20 cellular contexts compared by ENCODE assay signal in the genomic region with DNA sequence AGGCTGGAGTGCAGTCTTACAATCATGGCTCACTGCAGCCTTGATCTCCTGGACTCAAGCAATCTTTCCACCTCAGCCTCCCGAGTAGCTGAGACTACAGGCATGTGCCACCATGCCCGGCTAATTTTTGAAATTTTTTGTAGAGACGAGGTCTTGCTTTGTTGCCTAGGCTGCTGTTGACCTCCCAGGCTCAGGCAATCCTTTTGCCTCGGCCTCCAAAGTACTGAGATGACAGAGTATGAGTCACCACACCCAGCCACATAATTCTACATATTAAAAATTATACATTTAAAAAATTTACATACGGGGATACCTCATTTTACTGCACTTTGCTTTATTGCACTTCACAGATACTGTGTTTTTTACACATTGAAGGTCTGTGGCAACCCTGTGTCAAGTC.
DNase-seq lines count a peak whose midpoint lies in the region; ATAC-seq and TF ChIP-seq lines count a peak whose summit lies in the region.
"Had no signal": no experiment of that assay in that cellular context is flagged by ENCODE, and none has a peak within 500 bp of the region (broad histone marks: within the 10 kb centered on the region; RNA-seq: fewer than 3 reads in every experiment).

No MANE protein-coding gene starts in this region.

- no peaks in the 10 kb centered on the region for H4K20me1 ChIP-seq in Karpas-422 (ENCODE audit: insufficient read depth, low read depth, low read length)

- H3K9me2 ChIP-seq in Karpas-422 (replicated peaks; ENCODE audit: insufficient read depth, low read length), result no peaks in the 10 kb centered on the region

- CTCF ChIA-PET in activated CD4-positive, alpha-beta memory T cell treated with anti-CD3 and anti-CD28 coated beads for 36 hours (lab: Charles Lee), result no interaction called here
- CTCF ChIA-PET in activated CD4-positive, alpha-beta memory T cell treated with anti-CD3 and anti-CD28 coated beads, Interleukin-2, amount 10 ng/mL, durations not matched to agents 7 days and 5 days (lab: Charles Lee), result no interaction called here

- no peak overlapping the region for H3K4me3 ChIP-seq in fibroblast of mammary gland (ENCODE audit: control insufficient read depth, low read depth, low read length)
- H3K4me3 ChIP-seq in Karpas-422 (ENCODE audit: low read length), result no peak overlapping the region
- H3K4me3 ChIP-seq: GM23338, HAP-1 had no signal

- no peaks in the 10 kb centered on the region for H3K36me3 ChIP-seq in Karpas-422 (ENCODE audit: insufficient read depth, low read length)
- H3K36me3 ChIP-seq: HAP-1 had no signal

- H3K27ac Mint-ChIP-seq in activated CD4-positive, alpha-beta memory T cell treated with anti-CD3 and anti-CD28 coated beads for 36 hours, result no peak overlapping the region
- no peak overlapping the region for H3K27ac Mint-ChIP-seq in activated CD4-positive, alpha-beta memory T cell treated with anti-CD3 and anti-CD28 coated beads, Interleukin-2, amount 10 ng/mL, durations not matched to agents 7 days and 5 days
- H3K27ac Mint-ChIP-seq in natural killer cell treated with Interleukin-12 subunit alpha and Interleukin-12 subunit beta and Interleukin-15 and Interleukin-18, amount 100 ng/mL, for 72 hours, result no peak overlapping the region
- no peak overlapping the region for H3K27ac Mint-ChIP-seq in natural killer cell
- H3K27ac Mint-ChIP-seq: GM23338 had no signal

- H3K4me1 ChIP-seq in Karpas-422 (ENCODE audit: low read length), result no peaks in the 10 kb centered on the region
- H3K4me1 ChIP-seq: HAP-1 had no signal

- H3K4me3 Mint-ChIP-seq in activated CD4-positive, alpha-beta memory T cell treated with anti-CD3 and anti-CD28 coated beads for 36 hours, result no peak overlapping the region
- H3K4me3 Mint-ChIP-seq in activated CD4-positive, alpha-beta memory T cell treated with anti-CD3 and anti-CD28 coated beads, Interleukin-2, amount 10 ng/mL, durations not matched to agents 7 days and 5 days, result no peak overlapping the region
- no peak overlapping the region for H3K4me3 Mint-ChIP-seq in natural killer cell treated with Interleukin-12 subunit alpha and Interleukin-12 subunit beta and Interleukin-15 and Interleukin-18, amount 100 ng/mL, for 72 hours
- no peak overlapping the region for H3K4me3 Mint-ChIP-seq in natural killer cell
- H3K4me3 Mint-ChIP-seq: CD14-positive monocyte, GM23338 had no signal

- H3K27me3 ChIP-seq in Karpas-422 (ENCODE audit: low read length), result no peaks in the 10 kb centered on the region

- peaks cover 6% of the 10 kb centered on the region for H3K4me1 Mint-ChIP-seq in activated CD4-positive, alpha-beta memory T cell treated with anti-CD3 and anti-CD28 coated beads for 36 hours (ENCODE audit: low read depth)
- peaks cover 7% of the 10 kb centered on the region for H3K4me1 Mint-ChIP-seq in activated CD4-positive, alpha-beta memory T cell treated with anti-CD3 and anti-CD28 coated beads, Interleukin-2, amount 10 ng/mL, durations not matched to agents 7 days and 5 days
- peaks cover 12 to 31% of the 10 kb centered on the region in 2 donors for H3K4me1 Mint-ChIP-seq in natural killer cell treated with Interleukin-12 subunit alpha and Interleukin-12 subunit beta and Interleukin-15 and Interleukin-18, amount 100 ng/mL, for 72 hours (ENCODE audit: low read depth in 2 of 2)
- peaks cover 19 to 27% of the 10 kb centered on the region in 2 donors for H3K4me1 Mint-ChIP-seq in natural killer cell
- H3K4me1 Mint-ChIP-seq: GM23338 had no signal

- no peak overlapping the region for H3K4me2 ChIP-seq in Karpas-422 (ENCODE audit: low read depth, low read length, poor library complexity, severe bottlenecking)
- H3K4me2 ChIP-seq: GM23338 had no signal

- POLR2A ChIA-PET in activated CD4-positive, alpha-beta memory T cell treated with anti-CD3 and anti-CD28 coated beads for 36 hours (lab: Charles Lee), result no interaction called here
- POLR2A ChIA-PET in activated CD4-positive, alpha-beta memory T cell treated with anti-CD3 and anti-CD28 coated beads, Interleukin-2, amount 10 ng/mL, durations not matched to agents 7 days and 5 days (lab: Charles Lee), result no interaction called here

- TF ChIP-seq CTCF in natural killer cell (IDR thresholded peaks at IDR 0.05) (no peak), fibroblast of mammary gland (conservative IDR thresholded peaks at IDR 0.05; ENCODE audit: control insufficient read depth, insufficient read depth, low read depth, low read length) (no peak)

- H3K9ac ChIP-seq in Karpas-422 (ENCODE audit: low read length), result no peak overlapping the region

- no peaks in the 10 kb centered on the region for H3K79me2 ChIP-seq in Karpas-422 (ENCODE audit: low read length)

- peaks cover 23% of the 10 kb centered on the region for H3K36me3 Mint-ChIP-seq in activated CD4-positive, alpha-beta memory T cell treated with anti-CD3 and anti-CD28 coated beads for 36 hours
- peaks cover 19% of the 10 kb centered on the region for H3K36me3 Mint-ChIP-seq in activated CD4-positive, alpha-beta memory T cell treated with anti-CD3 and anti-CD28 coated beads, Interleukin-2, amount 10 ng/mL, durations not matched to agents 7 days and 5 days (ENCODE audit: low read depth)
- H3K36me3 Mint-ChIP-seq in natural killer cell treated with Interleukin-12 subunit alpha and Interleukin-12 subunit beta and Interleukin-15 and Interleukin-18, amount 100 ng/mL, for 72 hours, result peaks cover 18% of the 10 kb centered on the region
- peaks cover 7% of the 10 kb centered on the region for H3K36me3 Mint-ChIP-seq in natural killer cell

- peak; percentile 55 to 68 for ATAC-seq in natural killer cell treated with Interleukin-12 subunit alpha and Interleukin-12 subunit beta and Interleukin-15 and Interleukin-18, amount 100 ng/mL, for 72 hours
- no peak for ATAC-seq in natural killer cell
- ATAC-seq: GM23338 had no signal

- H2AFZ ChIP-seq in Karpas-422 (ENCODE audit: low read length), result no peak overlapping the region
- H2AFZ ChIP-seq: GM23338 had no signal

- H3K9me3 ChIP-seq in Karpas-422 (ENCODE audit: low read length), result no peaks in the 10 kb centered on the region
- H3K9me3 ChIP-seq: HAP-1 had no signal

- peak; percentile 15 for DNase-seq in activated CD4-positive, alpha-beta memory T cell treated with anti-CD3 and anti-CD28 coated beads for 36 hours
- no peak for DNase-seq in activated CD4-positive, alpha-beta memory T cell treated with anti-CD3 and anti-CD28 coated beads, Interleukin-2, amount 10 ng/mL, durations not matched to agents 7 days and 5 days
- no peak for DNase-seq in natural killer cell treated with Interleukin-12 subunit alpha and Interleukin-12 subunit beta and Interleukin-15 and Interleukin-18, amount 100 ng/mL, for 72 hours (ENCODE audit: low spot score)
- DNase-seq in natural killer cell (no peak), fibroblast of mammary gland (ENCODE audit: low read depth) (peak; percentile 11), Karpas-422 (no peak), iPS-NIHi11 (ENCODE audit: low spot score) (no peak)
- DNase-seq: KG1; NCI-H1105 treated with DMSO at 0.1 percent for 48 hours; NCI-H2029 treated with DMSO at 0.1 percent for 48 hours; NCI-H226; NCI-H510A treated with DMSO at 0.1 percent for 48 hours; NCI-H748 treated with DMSO at 0.1 percent for 48 hours; NK-92 treated with Interleukin-12 subunit alpha and Interleukin-12 subunit beta, amount 100 ng/mL, for 24 hours; SIG-M5 had no signal

- no peaks in the 10 kb centered on the region for H3K27me3 Mint-ChIP-seq in activated CD4-positive, alpha-beta memory T cell treated with anti-CD3 and anti-CD28 coated beads for 36 hours
- no peaks in the 10 kb centered on the region for H3K27me3 Mint-ChIP-seq in activated CD4-positive, alpha-beta memory T cell treated with anti-CD3 and anti-CD28 coated beads, Interleukin-2, amount 10 ng/mL, durations not matched to agents 7 days and 5 days
- H3K27me3 Mint-ChIP-seq in natural killer cell treated with Interleukin-12 subunit alpha and Interleukin-12 subunit beta and Interleukin-15 and Interleukin-18, amount 100 ng/mL, for 72 hours, result no peaks in the 10 kb centered on the region
- no peaks in the 10 kb centered on the region for H3K27me3 Mint-ChIP-seq in natural killer cell (ENCODE audit: low read depth in 2 of 2)

- intact Hi-C loops in activated CD4-positive, alpha-beta memory T cell treated with anti-CD3 and anti-CD28 coated beads for 36 hours (cut with micrococcal nuclease), result no loop called here
- intact Hi-C loops in natural killer cell (cut with micrococcal nuclease), result no loop called here

- peaks cover 2% of the 10 kb centered on the region for H3K9me3 Mint-ChIP-seq in activated CD4-positive, alpha-beta memory T cell treated with anti-CD3 and anti-CD28 coated beads for 36 hours
- no peaks in the 10 kb centered on the region for H3K9me3 Mint-ChIP-seq in activated CD4-positive, alpha-beta memory T cell treated with anti-CD3 and anti-CD28 coated beads, Interleukin-2, amount 10 ng/mL, durations not matched to agents 7 days and 5 days
- H3K9me3 Mint-ChIP-seq in natural killer cell treated with Interleukin-12 subunit alpha and Interleukin-12 subunit beta and Interleukin-15 and Interleukin-18, amount 100 ng/mL, for 72 hours, result no peaks in the 10 kb centered on the region
- H3K9me3 Mint-ChIP-seq in natural killer cell, result no peaks in the 10 kb centered on the region

- no peak overlapping the region for H3K27ac ChIP-seq in Karpas-422 (ENCODE audit: low read length)
- H3K27ac ChIP-seq: HL-60, RWPE1 had no signal

Comparison
In these comparisons a context has a peak if more than half of its experiments do, and no peak if none do; other contexts are left out.
1. DNase-seq: peak in activated CD4-positive, alpha-beta memory T cell treated with anti-CD3 and anti-CD28 coated beads for 36 hours (single experiment) and fibroblast of mammary gland (single experiment); none in activated CD4-positive, alpha-beta memory T cell treated with anti-CD3 and anti-CD28 coated beads, Interleukin-2, amount 10 ng/mL, durations not matched to agents 7 days and 5 days (single experiment), natural killer cell treated with Interleukin-12 subunit alpha and Interleukin-12 subunit beta and Interleukin-15 and Interleukin-18, amount 100 ng/mL, for 72 hours (single experiment), natural killer cell (single experiment), Karpas-422 (single experiment) and iPS-NIHi11 (single experiment).
2. ATAC-seq: peak in natural killer cell treated with Interleukin-12 subunit alpha and Interleukin-12 subunit beta and Interleukin-15 and Interleukin-18, amount 100 ng/mL, for 72 hours (2 of 2); none in natural killer cell (0 of 3).